ENCODE assay signal across 1 cellular context in genomic region chr12:49201595-49202295, GRCh38.
TF ChIP-seq lines count a peak whose summit lies in the region.

No MANE protein-coding gene starts in this region.

TF ChIP-seq in GM23338, 12 proteins besides CTCF, POLR2A, EP300 and RAD21 (continued from another document):
- TF ChIP-seq ETS1 (IDR thresholded peaks at IDR 0.05) (no peak), EZH2 (IDR thresholded peaks at IDR 0.05; ENCODE audit: low read depth, unreplicated experiment) (no peak)
